ENCODE assay signal across 26 cellular contexts in genomic region chr4:30862176-30862575, GRCh38.
"Had no signal": no experiment of that assay in that cellular context is flagged by ENCODE, and none has a peak within 500 bp of the region (broad histone marks: within the 10 kb centered on the region; RNA-seq: fewer than 3 reads in every experiment).

No MANE protein-coding gene starts in this region.

- DNase-seq: activated CD4-positive, alpha-beta memory T cell treated with anti-CD3 and anti-CD28 coated beads for 36 hours; activated CD4-positive, alpha-beta T cell treated with anti-CD3 and anti-CD28 coated beads for 36 hours; activated CD4-positive, alpha-beta T cell treated with anti-CD3 and anti-CD28 coated beads, Interleukin-2, amount 10 ng/mL, durations not matched to agents 24 days and 14 days; activated CD4-positive, CD25-positive, alpha-beta regulatory T cell; activated CD4-positive, CD25-positive, alpha-beta regulatory T cell treated with anti-CD3 and anti-CD28 coated beads, Interleukin-2, amount 50 U/mL, for 72 hours; activated CD8-positive, alpha-beta memory T cell treated with anti-CD3 and anti-CD28 coated beads, Interleukin-2, amount 10 ng/mL, durations not matched to agents 7 days and 5 days; activated CD8-positive, alpha-beta memory T cell treated with anti-CD3 and anti-CD28 coated beads, Interleukin-2, amount 50 U/mL, for 4 hours; activated CD8-positive, alpha-beta T cell treated with anti-CD3 and anti-CD28 coated beads, Interleukin-2, amount 10 ng/mL, durations not matched to agents 7 days and 5 days; activated effector memory CD4-positive, alpha-beta T cell treated with anti-CD3 and anti-CD28 coated beads, Interleukin-2, amount 50 U/mL, for 16 hours; activated naive CD4-positive, alpha-beta T cell treated with anti-CD3 and anti-CD28 coated beads for 36 hours; activated naive CD8-positive, alpha-beta T cell treated with anti-CD3 and anti-CD28 coated beads for 36 hours; activated naive CD8-positive, alpha-beta T cell treated with anti-CD3 and anti-CD28 coated beads, Interleukin-2, amount 50 U/mL, for 24 hours; activated T-cell treated with anti-CD3 and anti-CD28 coated beads, Interleukin-2, amount 50 U/mL, for 1 hour; activated T-cell treated with anti-CD3 and anti-CD28 coated beads, Interleukin-2, amount 50 U/mL, for 48 hours; adrenal gland; amygdala; aorta; dorsolateral prefrontal cortex; effector memory CD4-positive, alpha-beta T cell; endodermal cell; foreskin melanocyte; T-helper 2 cell had no signal

- H3K9me3 ChIP-seq: adrenal gland, breast epithelium, gastroesophageal sphincter had no signal

- H3K27me3 ChIP-seq: adrenal gland, breast epithelium, gastroesophageal sphincter had no signal

- H3K4me1 ChIP-seq: adrenal gland, breast epithelium had no signal

- H3K4me3 ChIP-seq: adrenal gland, breast epithelium, coronary artery, dorsolateral prefrontal cortex, gastroesophageal sphincter had no signal

- H3K27ac ChIP-seq: adrenal gland, breast epithelium, coronary artery had no signal

- ATAC-seq: activated CD4-positive, alpha-beta T cell treated with anti-CD3 and anti-CD28 coated beads for 36 hours; activated CD8-positive, alpha-beta memory T cell treated with anti-CD3 and anti-CD28 coated beads, Interleukin-2, amount 10 ng/mL, durations not matched to agents 7 days and 5 days; activated CD8-positive, alpha-beta T cell treated with anti-CD3 and anti-CD28 coated beads, Interleukin-2, amount 10 ng/mL, durations not matched to agents 7 days and 5 days; activated naive CD8-positive, alpha-beta T cell treated with anti-CD3 and anti-CD28 coated beads, Interleukin-2, amount 50 U/mL, for 24 hours; esophagus mucosa; gastroesophageal sphincter had no signal

- H3K36me3 ChIP-seq: adrenal gland, breast epithelium, gastroesophageal sphincter had no signal
